ENCODE assay signal across 10 cellular contexts in genomic region chr6:7721654-7722053, GRCh38. TPM values are rescaled to one million over a fixed set of nuclear protein-coding genes. Genes with fewer than 3 reads are reported as not detected.
DNase-seq lines count a peak whose midpoint lies in the region; ATAC-seq, FAIRE-seq and TF ChIP-seq lines count a peak whose summit lies in the region.
"Had no signal": no experiment of that assay in that cellular context is flagged by ENCODE, and none has a peak within 500 bp of the region (broad histone marks: within the 10 kb centered on the region; RNA-seq: fewer than 3 reads in every experiment).

No MANE protein-coding gene starts in this region.

- no peaks in the 10 kb centered on the region for H3K4me1 Mint-ChIP-seq in CD4-positive, alpha-beta T cell (ENCODE audit: low read depth)

- no peak for TF ChIP-seq EP300 in HepG2 (IDR thresholded peaks at IDR 0.05; ENCODE audit: low read depth in 2 of 2, low read length in 2 of 2)
- TF ChIP-seq EP300 in HepG2 (CRISPR knock-in tag; IDR thresholded peaks at IDR 0.05; ENCODE audit: borderline replicate concordance), result no peak

- WGBS in HepG2 (ENCODE audit: low lambda C conversion rate), result 4% methylated on average over 3 of the region's 3 CpGs
- 69 to 72% methylated on average over 3 of the region's 3 CpGs for WGBS in thyroid gland, 2 donors

- H4K20me1 ChIP-seq in HepG2 (ENCODE audit: insufficient read depth, low read length), result no peaks in the 10 kb centered on the region; the same call in 1 of the 2 replicates

- no peaks in the 10 kb centered on the region for H3K36me3 ChIP-seq in HepG2 (replicated peaks in 1 of 2; ENCODE audit: control insufficient read depth in 1 of 2, insufficient read depth in 2 of 2, low read length in 2 of 2)
- H3K36me3 ChIP-seq in thyroid gland, result no peaks in the 10 kb centered on the region

- TF ChIP-seq CTCF in D721Med (IDR thresholded peaks at IDR 0.05; ENCODE audit: insufficient read depth, missing control alignments), result peak; percentile 38
- TF ChIP-seq CTCF in HepG2 (CRISPR knock-in tag; IDR thresholded peaks at IDR 0.05), result peak; percentile 56
- TF ChIP-seq CTCF in CD4-positive, alpha-beta T cell (IDR thresholded peaks at IDR 0.05), result no peak
- peak in 3 of 6 experiments; percentile 24 to 29 (median 25) for TF ChIP-seq CTCF in thyroid gland (IDR thresholded peaks at IDR 0.05)

- DNase-seq in D721Med (ENCODE audit: insufficient read length, low spot score), result no peak
- DNase-seq in KBM-7, result peak; percentile 62
- DNase-seq in SW480 (ENCODE audit: low spot score), result peak; percentile 46
- peak; percentile 39 for DNase-seq in HepG2 (ENCODE audit: low spot score)
- no peak for DNase-seq in CD4-positive, alpha-beta T cell
- DNase-seq in NCI-H774 (lab: John Stamatoyannopoulos, UW), result no peak
- DNase-seq in thyroid gland, result no peak
- DNase-seq: stimulated activated CD4-positive, alpha-beta T cell treated with anti-CD3 and anti-CD28 coated beads, Interleukin-4, amount 100 ng/mL, for 4 hours had no signal

- TF ChIP-seq POLR2A in HepG2 (IDR thresholded peaks at IDR 0.05; ENCODE audit: insufficient read depth in 1 of 2, low read depth in 2 of 2, low read length in 2 of 2), result no peak
- TF ChIP-seq POLR2A in thyroid gland (IDR thresholded peaks at IDR 0.05), result no peak

- ATAC-seq in HepG2 (no peak), HG02623 (IDR thresholded peaks at IDR 0.05; ENCODE audit: unreplicated experiment) (no peak)
- ATAC-seq in CD4-positive, alpha-beta T cell (ENCODE audit: poor library complexity), result no peak

- H3K4me3 Mint-ChIP-seq in CD4-positive, alpha-beta T cell, result no peak overlapping the region

- no peak overlapping the region for H3K27ac Mint-ChIP-seq in CD4-positive, alpha-beta T cell

- in situ Hi-C loops in KBM-7 (cut with MboI; ENCODE audit: low pct_unique_long_range_greater_than_20kb, low sequenced_read_pairs), result no loop called here
- in situ Hi-C loops in HepG2 (cut with HindIII; ENCODE audit: extremely low pct_ligation_motif_present, low pct_unique_long_range_greater_than_20kb), result loop anchor here (10.0 kb wide), 1 partner anchor 343 kb away; the partner anchor contains the start of gene BLOC1S5

- no peak overlapping the region for H2AFZ ChIP-seq in HepG2 (ENCODE audit: low read length)

- CTCF ChIA-PET in HepG2 (lab: Yijun Ruan, JAX; ENCODE audit: low intra/inter-chr PET ratio, low total read pairs), result interaction anchor here (1.2 to 2.7 kb wide), 4 partner anchors 92 to 337 kb away, joined by 3 to 16 read pairs (median 12); no protein-coding TSS in a partner anchor
- CTCF ChIA-PET in CD4-positive, alpha-beta T cell (lab: Charles Lee), result interaction anchor here (0.8 kb wide), 1 partner anchor 489 kb away, joined by 3 read pairs; no protein-coding TSS in a partner anchor

- no peak for TF ChIP-seq RAD21 in HepG2 (CRISPR knock-in tag; IDR thresholded peaks at IDR 0.05)

- no peak overlapping the region for H3K9ac ChIP-seq in HepG2 (ENCODE audit: insufficient read depth, low read depth, low read length)

- H3K9me3 ChIP-seq in HepG2 (ENCODE audit: low read length), result no peaks in the 10 kb centered on the region
- no peaks in the 10 kb centered on the region for H3K9me3 ChIP-seq in CD4-positive, alpha-beta T cell (ENCODE audit: control insufficient read depth, low read length)
- no peaks in the 10 kb centered on the region for H3K9me3 ChIP-seq in thyroid gland

- no peaks in the 10 kb centered on the region for H3K79me2 ChIP-seq in HepG2 (ENCODE audit: insufficient read depth, low read length)

- peaks cover 72% of the 10 kb centered on the region for H3K27me3 Mint-ChIP-seq in CD4-positive, alpha-beta T cell

- no peaks in the 10 kb centered on the region for H3K9me3 Mint-ChIP-seq in CD4-positive, alpha-beta T cell

- H3K4me3 ChIP-seq in HepG2 (replicated peaks in 1 of 3; ENCODE audit: insufficient read depth in 1 of 3, low read depth in 2 of 3, low read length in 3 of 3) (no peak overlapping the region), thyroid gland (replicated peaks in 1 of 3) (no peak overlapping the region)

- FAIRE-seq in D721Med (lab: Jason Lieb, UNC) (no peak), HepG2 (lab: Jason Lieb, UNC) (peak; percentile 77)
- FAIRE-seq: frontal cortex had no signal

- H3K4me2 ChIP-seq in HepG2 (ENCODE audit: low read depth, low read length), result no peak overlapping the region

- BruUV-seq in HepG2 (replicated peaks; lab: Mats Ljungman, UMichigan), result no TSS peak

- H3K27me3 ChIP-seq in HepG2 (ENCODE audit: control insufficient read depth in 1 of 2, insufficient read depth in 2 of 2, low read length in 2 of 2), result peaks cover 4 to 33% of the 10 kb centered on the region in 2 experiments; a peak in 3 of 5 replicates
- peaks cover 23% of the 10 kb centered on the region for H3K27me3 ChIP-seq in CD4-positive, alpha-beta T cell (ENCODE audit: control insufficient read depth, insufficient read depth, low read length)
- no peaks in the 10 kb centered on the region for H3K27me3 ChIP-seq in thyroid gland

- H3K27ac ChIP-seq in HepG2 (ENCODE audit: extremely low read length, insufficient read depth, low read length) (no peak overlapping the region), thyroid gland (no peak overlapping the region)
- no peak overlapping the region for H3K27ac ChIP-seq in CD4-positive, alpha-beta T cell (ENCODE audit: low read depth, low read length)

- H3K36me3 Mint-ChIP-seq in CD4-positive, alpha-beta T cell (ENCODE audit: low read depth), result no peaks in the 10 kb centered on the region

- POLR2A ChIA-PET in HepG2 (lab: Yijun Ruan, JAX), result no interaction called here
- POLR2A ChIA-PET in CD4-positive, alpha-beta T cell (lab: Charles Lee), result no interaction called here

- intact Hi-C loops in HepG2 (cut with micrococcal nuclease; ENCODE audit: unreplicated experiment), result loop anchor here (1.0 to 10.0 kb wide), 3 partner anchors 181 to 493 kb away; no protein-coding TSS in a partner anchor
- intact Hi-C loops in CD4-positive, alpha-beta T cell (cut with DNase I, micrococcal nuclease), result loop anchor here (2.0 to 5.0 kb wide), 3 partner anchors 286 to 497 kb away; no protein-coding TSS in a partner anchor
- intact Hi-C loops in thyroid gland (cut with DNase I), result loop anchor here (5.0 kb wide), 2 partner anchors 281 to 341 kb away; partner anchors contain the start of gene BLOC1S5

- H3K4me1 ChIP-seq in HepG2 (ENCODE audit: insufficient read depth, low read length), result peaks cover 13% of the 10 kb centered on the region; the same call in 1 of the 2 replicates
- H3K4me1 ChIP-seq in thyroid gland, result peaks cover 0 to 7% of the 10 kb centered on the region in 2 donors

TF ChIP-seq in HepG2, 621 proteins besides CTCF, POLR2A, EP300 and RAD21 (continues in another document):
- TF ChIP-seq ZBTB49 (CRISPR knock-in tag; IDR thresholded peaks at IDR 0.05; ENCODE audit: borderline replicate concordance) (no peak), SSRP1 (CRISPR knock-in tag; IDR thresholded peaks at IDR 0.05) (0 out of 2 replicates have a peak, but pooled peaks have one; percentile 33), STAG1 (CRISPR knock-in tag; IDR thresholded peaks at IDR 0.05) (peak; percentile 68), NRL (CRISPR knock-in tag; IDR thresholded peaks at IDR 0.05; ENCODE audit: borderline replicate concordance) (no peak), IKZF1 (IDR thresholded peaks at IDR 0.05) (no peak), ESRRA (CRISPR knock-in tag; IDR thresholded peaks at IDR 0.05; ENCODE audit: low read depth) (no peak)

RNA-seq across cellular contexts. Expression of gene BMP6, which starts 4.2 kb away (rescaled TPM):
- 0.09 TPM in 1 of 2 replicates, not detected in the other for total RNA-seq in HepG2 (2016; rRNA removed; fragmentation: Illumina TruSeq; extraction: Trizol)
- total RNA-seq in HepG2 (2016; cell fraction: cytosol; rRNA removed; fragmentation: Illumina TruSeq; extraction: Trizol; ENCODE audit: low read depth), result not detected in 2 replicates
- total RNA-seq in HepG2 (2016; cell fraction: insoluble cytoplasmic fraction; rRNA removed; fragmentation: Illumina TruSeq; extraction: Trizol), result not detected in 2 replicates
- total RNA-seq in HepG2 (2016; cell fraction: membrane; rRNA removed; fragmentation: Illumina TruSeq; extraction: Trizol), result not detected in 2 replicates
- not detected in 2 replicates for total RNA-seq in HepG2 (2016; cell fraction: nucleus; rRNA removed; fragmentation: Illumina TruSeq; extraction: Trizol)
- 0.14 and 0.18 TPM in 2 replicates for polyA plus RNA-seq in HepG2 (2011; rRNA removed)
- polyA plus RNA-seq in HepG2 (2011; cell fraction: cytosol; rRNA removed), result 0.11 and 0.17 TPM in 2 replicates
- polyA plus RNA-seq in HepG2 (2011; cell fraction: nucleus; rRNA removed), result 0.10 and 0.13 TPM in 2 replicates
- 0.07 and 0.41 TPM in 2 replicates for polyA plus RNA-seq in HepG2 (2012)
- not detected in 2 replicates for polyA plus RNA-seq in HepG2 (2016; cell fraction: cytosol; fragmentation: Illumina TruSeq; extraction: Trizol; ENCODE audit: low read depth)
- polyA plus RNA-seq in HepG2 (2016; cell fraction: insoluble cytoplasmic fraction; fragmentation: Illumina TruSeq; extraction: Trizol; ENCODE audit: low read depth), result not detected in 2 replicates
- polyA plus RNA-seq in HepG2 (2016; cell fraction: membrane; fragmentation: Illumina TruSeq; extraction: Trizol; ENCODE audit: low read depth), result not detected in 2 replicates
- polyA plus RNA-seq in HepG2 (2016; cell fraction: nucleus; fragmentation: Illumina TruSeq; extraction: Trizol; ENCODE audit: insufficient read depth, low read depth), result not detected in 2 replicates
- polyA minus RNA-seq in HepG2 (2011; rRNA and poly(A)+ RNA removed; ENCODE audit: low replicate concordance), result 0.54 and 62.0 TPM in 2 replicates
- 0.30 and 0.35 TPM in 2 replicates for polyA minus RNA-seq in HepG2 (2011; cell fraction: cytosol; rRNA and poly(A)+ RNA removed)
- polyA minus RNA-seq in HepG2 (2011; cell fraction: nucleus; rRNA and poly(A)+ RNA removed), result 0.25 and 0.39 TPM in 2 replicates
- not detected for total RNA-seq in CD4-positive, alpha-beta T cell
- 1 to 10 TPM in 3 of 4 donors, under 1 TPM in 1; 0.78 to 3.1 (median 1.9) TPM for total RNA-seq in thyroid gland

Comparison
In these comparisons a context has a peak if more than half of its experiments do, and no peak if none do; other contexts are left out.
1. DNase-seq: peak in KBM-7 (single experiment), SW480 (single experiment) and HepG2 (single experiment); none in D721Med (single experiment), CD4-positive, alpha-beta T cell (0 of 10), NCI-H774 (single experiment) and thyroid gland (0 of 2).